1 cellular context compared by ENCODE assay signal in the genomic region with DNA sequence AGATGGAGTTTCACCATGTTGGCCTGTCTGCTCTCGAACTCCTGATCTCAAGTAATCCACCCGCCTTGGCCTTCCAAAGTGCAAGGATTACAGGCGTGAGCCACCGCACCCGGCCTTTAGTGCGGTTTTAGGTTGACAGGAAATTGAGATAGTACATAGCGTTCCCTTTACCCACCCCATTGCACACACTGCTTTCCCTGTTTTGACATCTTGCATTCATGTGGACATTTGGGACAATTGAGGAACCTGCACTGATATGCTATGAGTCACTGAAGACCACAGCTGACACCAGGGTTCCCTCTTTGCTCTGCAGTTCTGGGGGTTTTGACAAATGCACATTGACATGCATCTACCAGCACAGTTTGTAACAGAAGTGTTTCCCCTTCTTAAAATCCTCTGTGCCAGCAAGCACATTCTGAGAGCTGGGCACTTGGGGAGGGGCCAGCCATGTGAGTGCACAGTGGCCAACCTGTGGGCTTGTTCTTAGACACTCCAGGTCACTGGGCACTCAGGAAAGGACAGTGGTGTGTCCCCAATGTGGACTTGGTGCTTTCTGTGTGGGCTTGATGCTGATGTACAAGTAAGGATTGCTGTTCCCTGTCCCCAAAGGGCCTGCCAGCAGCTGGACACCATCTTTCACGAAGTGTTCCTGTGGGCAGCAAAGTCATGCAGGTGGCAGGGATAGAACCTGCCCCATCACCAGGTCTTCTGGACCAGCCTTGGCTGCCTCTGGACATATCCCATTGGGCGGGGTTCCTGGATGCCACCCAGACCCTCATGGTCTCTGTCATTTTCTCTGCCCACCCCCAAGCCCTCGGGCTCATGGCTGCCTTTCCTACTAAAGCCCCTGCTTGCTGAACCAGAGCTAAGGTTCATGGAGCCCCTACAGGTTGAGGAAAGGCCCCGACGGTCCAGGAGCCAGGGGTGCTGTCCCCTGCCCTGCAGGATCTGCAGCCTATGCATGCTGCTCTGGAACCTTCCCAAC.
TF ChIP-seq lines count a peak whose summit lies in the region.

No MANE protein-coding gene starts in this region.

TF ChIP-seq in HepG2, 621 proteins besides CTCF, POLR2A, EP300 and RAD21 (continued from another document):
- TF ChIP-seq, protein P1, sequence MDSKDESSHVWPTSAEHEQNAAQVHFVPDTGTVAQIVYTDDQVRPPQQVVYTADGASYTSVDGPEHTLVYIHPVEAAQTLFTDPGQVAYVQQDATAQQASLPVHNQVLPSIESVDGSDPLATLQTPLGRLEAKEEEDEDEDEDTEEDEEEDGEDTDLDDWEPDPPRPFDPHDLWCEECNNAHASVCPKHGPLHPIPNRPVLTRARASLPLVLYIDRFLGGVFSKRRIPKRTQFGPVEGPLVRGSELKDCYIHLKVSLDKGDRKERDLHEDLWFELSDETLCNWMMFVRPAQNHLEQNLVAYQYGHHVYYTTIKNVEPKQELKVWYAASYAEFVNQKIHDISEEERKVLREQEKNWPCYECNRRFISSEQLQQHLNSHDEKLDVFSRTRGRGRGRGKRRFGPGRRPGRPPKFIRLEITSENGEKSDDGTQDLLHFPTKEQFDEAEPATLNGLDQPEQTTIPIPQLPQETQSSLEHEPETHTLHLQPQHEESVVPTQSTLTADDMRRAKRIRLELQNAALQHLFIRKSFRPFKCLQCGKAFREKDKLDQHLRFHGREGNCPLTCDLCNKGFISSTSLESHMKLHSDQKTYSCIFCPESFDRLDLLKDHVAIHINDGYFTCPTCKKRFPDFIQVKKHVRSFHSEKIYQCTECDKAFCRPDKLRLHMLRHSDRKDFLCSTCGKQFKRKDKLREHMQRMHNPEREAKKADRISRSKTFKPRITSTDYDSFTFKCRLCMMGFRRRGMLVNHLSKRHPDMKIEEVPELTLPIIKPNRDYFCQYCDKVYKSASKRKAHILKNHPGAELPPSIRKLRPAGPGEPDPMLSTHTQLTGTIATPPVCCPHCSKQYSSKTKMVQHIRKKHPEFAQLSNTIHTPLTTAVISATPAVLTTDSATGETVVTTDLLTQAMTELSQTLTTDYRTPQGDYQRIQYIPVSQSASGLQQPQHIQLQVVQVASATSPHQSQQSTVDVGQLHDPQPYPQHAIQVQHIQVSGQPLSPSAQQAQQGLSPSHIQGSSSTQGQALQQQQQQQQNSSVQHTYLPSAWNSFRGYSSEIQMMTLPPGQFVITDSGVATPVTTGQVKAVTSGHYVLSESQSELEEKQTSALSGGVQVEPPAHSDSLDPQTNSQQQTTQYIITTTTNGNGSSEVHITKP (CRISPR knock-in tag; IDR thresholded peaks at IDR 0.05; ENCODE audit: low read depth): no peak
- TF ChIP-seq, protein P2, sequence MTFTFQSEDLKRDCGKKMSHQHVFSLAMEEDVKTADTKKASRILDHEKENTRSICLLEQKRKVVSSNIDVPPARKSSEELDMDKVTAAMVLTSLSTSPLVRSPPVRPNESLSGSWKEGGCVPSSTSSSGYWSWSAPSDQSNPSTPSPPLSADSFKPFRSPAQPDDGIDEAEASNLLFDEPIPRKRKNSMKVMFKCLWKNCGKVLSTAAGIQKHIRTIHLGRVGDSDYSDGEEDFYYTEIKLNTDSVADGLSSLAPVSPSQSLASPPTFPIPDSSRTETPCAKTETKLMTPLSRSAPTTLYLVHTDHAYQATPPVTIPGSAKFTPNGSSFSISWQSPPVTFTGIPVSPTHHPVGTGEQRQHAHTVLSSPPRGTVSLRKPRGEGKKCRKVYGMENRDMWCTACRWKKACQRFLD (CRISPR knock-in tag; IDR thresholded peaks at IDR 0.05; ENCODE audit: borderline replicate concordance): no peak
- TF ChIP-seq SUZ12 (IDR thresholded peaks at IDR 0.05; ENCODE audit: low read depth, low read length): no peak
- no peak for TF ChIP-seq ZSCAN12 (CRISPR knock-in tag; IDR thresholded peaks at IDR 0.05)
- TF ChIP-seq SYNCRIP (IDR thresholded peaks at IDR 0.05; ENCODE audit: insufficient read depth, low read depth, low read length): no peak
- TF ChIP-seq ZNF260 (CRISPR knock-in tag; IDR thresholded peaks at IDR 0.05; ENCODE audit: borderline replicate concordance, low read depth): no peak
- no peak for TF ChIP-seq NKX3-1 (CRISPR knock-in tag; IDR thresholded peaks at IDR 0.05)
- TF ChIP-seq ADNP (CRISPR knock-in tag; IDR thresholded peaks at IDR 0.05): no peak
- no peak for TF ChIP-seq TBX2 (CRISPR knock-in tag; IDR thresholded peaks at IDR 0.05; ENCODE audit: borderline replicate concordance)
- TF ChIP-seq, protein P3, sequence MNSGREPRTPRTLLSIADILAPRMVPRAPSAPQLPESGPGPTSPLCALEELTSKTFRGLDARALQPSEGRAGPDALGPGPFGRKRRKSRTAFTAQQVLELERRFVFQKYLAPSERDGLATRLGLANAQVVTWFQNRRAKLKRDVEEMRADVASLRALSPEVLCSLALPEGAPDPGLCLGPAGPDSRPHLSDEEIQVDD (CRISPR knock-in tag; IDR thresholded peaks at IDR 0.05; ENCODE audit: borderline replicate concordance): no peak
